ENCODE assay signal across 8 cellular contexts in the genomic region with DNA sequence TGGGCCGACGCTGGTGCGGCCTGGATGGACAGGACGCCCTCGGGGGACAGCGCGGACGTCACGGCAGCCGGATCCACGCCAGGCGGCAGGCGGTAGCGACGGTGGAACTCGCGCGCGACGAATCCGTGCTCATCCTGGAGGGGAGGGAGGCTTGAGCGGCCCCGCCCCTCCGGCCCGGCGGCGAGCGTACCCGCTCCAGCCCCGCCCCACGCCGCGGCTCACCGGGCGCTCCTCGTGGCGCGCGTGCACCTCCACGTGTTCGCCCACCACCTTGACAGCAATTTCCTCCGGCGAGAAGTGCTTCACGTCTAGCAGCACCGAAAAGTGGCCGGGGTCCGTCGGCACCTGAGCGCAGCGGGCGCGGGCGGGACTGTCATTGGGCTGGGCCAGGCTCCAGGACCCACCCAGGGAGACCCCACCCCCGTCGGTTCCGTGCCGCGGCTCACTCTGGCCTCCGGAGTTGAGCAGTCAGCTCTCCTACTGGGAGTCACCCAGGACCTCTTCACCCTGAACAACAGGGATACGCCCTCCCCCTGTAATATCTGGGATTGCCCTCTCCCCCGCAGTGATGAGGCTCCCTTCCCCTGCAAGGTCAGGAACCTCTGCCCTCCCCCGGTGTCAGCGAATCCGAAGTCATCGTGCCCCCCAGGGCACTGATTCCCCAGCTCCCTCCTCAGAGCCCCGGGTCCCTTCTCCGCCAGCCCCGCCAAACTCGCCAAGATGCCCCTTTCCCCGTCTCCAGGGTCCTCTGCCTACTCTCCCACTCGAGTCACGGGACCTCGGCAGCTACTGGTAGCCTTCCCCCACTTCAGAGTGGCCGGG. TPM values are rescaled to one million over a fixed set of nuclear protein-coding genes. Genes with fewer than 3 reads are reported as not detected.
A peak's percentile ranks its signal among the peaks of the same experiment; 100 is the strongest.
DNase-seq lines count a peak whose midpoint lies in the region; ATAC-seq and TF ChIP-seq lines count a peak whose summit lies in the region.

No MANE protein-coding gene starts in this region.

- peaks cover 29 to 40% of the 10 kb centered on the region in 2 donors for H3K4me1 Mint-ChIP-seq in natural killer cell

- intact Hi-C loops in natural killer cell (cut with micrococcal nuclease) = loop anchor here (5.0 kb wide), 1 partner anchor 113 kb away; a partner anchor contains a TSS
- intact Hi-C loops in transverse colon (cut with DNase I; ENCODE audit: low total_unique reads) = no loop called here

- no peaks in the 10 kb centered on the region for H3K9me3 Mint-ChIP-seq in natural killer cell

- CTCF ChIA-PET in BJ (lab: Yijun Ruan, JAX) = interaction anchor here (1.2 kb wide), 1 partner anchor 9 kb away, joined by 3 read pairs; no protein-coding TSS in a partner anchor

- H3K27ac Mint-ChIP-seq in natural killer cell = no peak overlapping the region

- TF ChIP-seq CTCF in BJ (IDR thresholded peaks at IDR 0.05; ENCODE audit: insufficient read depth, low read depth, low read length) (no peak), natural killer cell (IDR thresholded peaks at IDR 0.05) (no peak), transverse colon (IDR thresholded peaks at IDR 0.05) (no peak)

- no peak for ATAC-seq in natural killer cell
- no peak for ATAC-seq in HG02885 (IDR thresholded peaks at IDR 0.05; ENCODE audit: poor library complexity, unreplicated experiment)

- POLR2A ChIA-PET in BJ (lab: Charles Lee) = interaction anchor here (0.6 kb wide), 1 partner anchor 39 kb away, joined by 3 read pairs; no protein-coding TSS in a partner anchor

- 26 to 67% methylated on average over 1 to 46 of the region's 74 CpGs for WGBS in transverse colon (ENCODE audit: low coverage in 1 of 2), 2 donors

- H3K4me3 Mint-ChIP-seq in natural killer cell = peak overlapping the region; percentile 23

- DNase-seq in BJ (ENCODE audit: low read depth) (no peak), erythroblast (lab: John Stamatoyannopoulos, UW) (peak; percentile 65 to 78), natural killer cell (no peak), transverse colon (peak; percentile 79), RPMI8226 (no peak), NCI-H2196 treated with DMSO at 0.1 percent for 48 hours (lab: John Stamatoyannopoulos, UW; ENCODE audit: unreplicated experiment) (no peak)
- DNase-seq in activated CD4-positive, alpha-beta T cell treated with anti-CD3 and anti-CD28 coated beads, Interleukin-2, amount 50 U/mL, for 48 hours = peak; percentile 54 to 62

- peaks cover 14% of the 10 kb centered on the region for H3K36me3 ChIP-seq in BJ (ENCODE audit: control insufficient read depth, insufficient read depth, low read length)
- peaks cover 0 to 14% (median 3%) of the 10 kb centered on the region in 4 donors for H3K36me3 ChIP-seq in transverse colon

- peak overlapping the region; percentile 96 to 99 (median 97) for H3K27ac ChIP-seq in transverse colon

- in situ Hi-C loops in transverse colon (cut with MboI; ENCODE audit: low pct_ligation_motif_present in 1 of 4, low pct_unique_long_range_greater_than_20kb in 1 of 4, low sequenced_read_pairs in 3 of 4) = no loop called here

- H3K9me3 ChIP-seq in transverse colon = no peaks in the 10 kb centered on the region

- TF ChIP-seq EP300 in transverse colon (IDR thresholded peaks at IDR 0.05; ENCODE audit: low read depth) = peak; percentile 82

- TF ChIP-seq POLR2A in erythroblast (IDR thresholded peaks at IDR 0.05; ENCODE audit: low read length) = no peak
- TF ChIP-seq POLR2A in transverse colon (IDR thresholded peaks at IDR 0.05) = no peak

- peaks cover 16 to 42% (median 39%) of the 10 kb centered on the region in 4 donors for H3K4me1 ChIP-seq in transverse colon

- H3K27me3 ChIP-seq in BJ (ENCODE audit: control insufficient read depth, insufficient read depth, low read length) = no peaks in the 10 kb centered on the region
- H3K27me3 ChIP-seq in transverse colon = peaks cover 3% of the 10 kb centered on the region

- peak overlapping the region; percentile 52 for H3K4me3 ChIP-seq in BJ (ENCODE audit: low read depth, low read length)
- peak overlapping the region; percentile 35 to 92 (median 70) for H3K4me3 ChIP-seq in transverse colon

- H3K27me3 Mint-ChIP-seq in natural killer cell (ENCODE audit: low read depth in 2 of 2) = peaks cover 0 to 18% of the 10 kb centered on the region in 2 donors

- no peaks in the 10 kb centered on the region for H3K36me3 Mint-ChIP-seq in natural killer cell

RNA-seq across cellular contexts. Expression of a gene that starts 1.1 kb away (rescaled TPM):
- polyA plus RNA-seq in BJ (2011; rRNA removed) = 21.0 and 27.2 TPM in 2 replicates
- 28.7 and 58.4 TPM in 2 replicates for polyA minus RNA-seq in BJ (2011; rRNA and poly(A)+ RNA removed)
- total RNA-seq in natural killer cell (not detected), transverse colon (100 to 1,000 TPM in 1 of 4 donors, 10 to 100 TPM in 3; 22.3 to 185 (median 43.9) TPM)

RNA-seq across cellular contexts. Expression of a gene that starts 2.2 kb away (rescaled TPM):
- polyA plus RNA-seq in BJ (2011; rRNA removed) = 6.9 and 9.4 TPM in 2 replicates
- polyA minus RNA-seq in BJ (2011; rRNA and poly(A)+ RNA removed) = 16.6 and 18.2 TPM in 2 replicates
- total RNA-seq in natural killer cell (10 to 100 TPM; 33.1 to 40.2 (median 35.9) TPM), transverse colon (10 to 100 TPM in 2 of 4 donors, 1 to 10 TPM in 2; 9.2 to 42.8 (median 24.6) TPM)

RNA-seq across cellular contexts. Expression of a gene that starts 7.4 kb away (rescaled TPM):
- 8.9 and 15.0 TPM in 2 replicates for polyA plus RNA-seq in BJ (2011; rRNA removed)
- polyA minus RNA-seq in BJ (2011; rRNA and poly(A)+ RNA removed) = 19.5 and 22.4 TPM in 2 replicates
- total RNA-seq in natural killer cell = 10 to 100 TPM; 16.7 to 22.1 (median 18.2) TPM
- total RNA-seq in transverse colon = 10 to 100 TPM; 10.5 to 41.1 (median 15.8) TPM

RNA-seq across cellular contexts. Expression of a gene that starts 10.3 kb away (rescaled TPM):
- polyA plus RNA-seq in BJ (2011; rRNA removed) = 65.4 and 76.2 TPM in 2 replicates
- polyA minus RNA-seq in BJ (2011; rRNA and poly(A)+ RNA removed) = 19.0 and 28.4 TPM in 2 replicates
- 10 to 100 TPM; 38.5 to 45.0 (median 41.0) TPM for total RNA-seq in natural killer cell
- total RNA-seq in transverse colon = 10 to 100 TPM in 3 of 4 donors, 1 to 10 TPM in 1; 6.6 to 80.0 (median 56.8) TPM

RNA-seq across cellular contexts. Expression of a gene that starts 10.5 kb away (rescaled TPM):
- polyA plus RNA-seq in BJ (2011; rRNA removed) = 18.3 and 20.3 TPM in 2 replicates
- polyA minus RNA-seq in BJ (2011; rRNA and poly(A)+ RNA removed) = 6.8 and 12.8 TPM in 2 replicates
- 10 to 100 TPM; 63.7 to 78.2 (median 73.0) TPM for total RNA-seq in natural killer cell
- 100 to 1,000 TPM in 1 of 4 donors, 10 to 100 TPM in 3; 34.8 to 122 (median 44.9) TPM for total RNA-seq in transverse colon

Comparison
In these comparisons a context has a peak if more than half of its experiments do, and no peak if none do; other contexts are left out.
1. DNase-seq: peak in activated CD4-positive, alpha-beta T cell treated with anti-CD3 and anti-CD28 coated beads, Interleukin-2, amount 50 U/mL, for 48 hours (2 of 2), erythroblast (2 of 2) and transverse colon (single experiment); none in BJ (single experiment), natural killer cell (single experiment), RPMI8226 (single experiment) and NCI-H2196 treated with DMSO at 0.1 percent for 48 hours (single experiment).
2. RNA of a gene that starts 1.1 kb away (total RNA-seq): 22.3 to 185 TPM in transverse colon; not detected in natural killer cell; every median in the first group is over 10 times any median in the second.